ENCODE assay signal across 9 cellular contexts in genomic region chr17:8079291-8080207, GRCh38. TPM values are rescaled to one million over a fixed set of nuclear protein-coding genes. Genes with fewer than 3 reads are reported as not detected.
DNase-seq lines count a peak whose midpoint lies in the region; ATAC-seq, FAIRE-seq and TF ChIP-seq lines count a peak whose summit lies in the region.
"Had no signal": no experiment of that assay in that cellular context is flagged by ENCODE, and none has a peak within 500 bp of the region (broad histone marks: within the 10 kb centered on the region; RNA-seq: fewer than 3 reads in every experiment).

No MANE protein-coding gene starts in this region.

- H3K4me3 Mint-ChIP-seq in CD8-positive, alpha-beta memory T cell: peak overlapping the region; percentile 70 to 95 (median 92)
- H3K4me3 Mint-ChIP-seq in WTC11: peak overlapping the region; percentile 87

- ATAC-seq in WTC11 (peak; percentile 82), GM18502 (IDR thresholded peaks at IDR 0.05; ENCODE audit: poor library complexity, unreplicated experiment) (no peak)

- peak overlapping the region; percentile 57 for H3K27ac ChIP-seq in CD8-positive, alpha-beta memory T cell (ENCODE audit: low read depth, low read length)

- H3K9me3 Mint-ChIP-seq in CD8-positive, alpha-beta memory T cell: no peaks in the 10 kb centered on the region
- H3K9me3 Mint-ChIP-seq in WTC11: no peaks in the 10 kb centered on the region

- peaks cover 15% of the 10 kb centered on the region for H3K4me1 ChIP-seq in CD8-positive, alpha-beta memory T cell (ENCODE audit: insufficient read depth, low read length)

- H3K36me3 ChIP-seq in CD8-positive, alpha-beta memory T cell (ENCODE audit: insufficient read depth, low read length): no peaks in the 10 kb centered on the region

- H3K27me3 Mint-ChIP-seq in CD8-positive, alpha-beta memory T cell: peaks cover 7 to 10% of the 10 kb centered on the region in 2 donors
- H3K27me3 Mint-ChIP-seq in WTC11 (ENCODE audit: low read depth): peaks cover 84% of the 10 kb centered on the region

- H3K9me3 ChIP-seq in CD8-positive, alpha-beta memory T cell (ENCODE audit: low read length): no peaks in the 10 kb centered on the region

- H3K4me3 ChIP-seq in CD8-positive, alpha-beta memory T cell (ENCODE audit: low read length): peak overlapping the region; percentile 78
- H3K4me3 ChIP-seq in cardiac fibroblast (replicated peaks in 1 of 2; ENCODE audit: low read depth in 2 of 2, low read length in 2 of 2): peak overlapping the region; percentile 31 to 46

- FAIRE-seq in H54 (lab: Jason Lieb, UNC): no peak

- H3K4me1 Mint-ChIP-seq in CD8-positive, alpha-beta memory T cell: peaks cover 4 to 20% (median 16%) of the 10 kb centered on the region in 3 donors
- H3K4me1 Mint-ChIP-seq in WTC11: peaks cover 15% of the 10 kb centered on the region

- TF ChIP-seq POLR2A in H54 (IDR thresholded peaks at IDR 0.05; ENCODE audit: low read depth, low read length): no peak

- peak; percentile 68 to 85 (median 72) for DNase-seq in CD8-positive, alpha-beta memory T cell
- peak; percentile 85 for DNase-seq in H54 (ENCODE audit: insufficient read length, low spot score)
- peak; percentile 83 for DNase-seq in NCI-H1694 treated with DMSO at 0.1 percent for 48 hours (lab: John Stamatoyannopoulos, UW)
- peak; percentile 86 for DNase-seq in WTC11 (ENCODE audit: low spot score)
- peak; percentile 53 to 54 for DNase-seq in cardiac fibroblast (ENCODE audit: low read depth in 2 of 2)
- peak; percentile 88 for DNase-seq in islet precursor cell
- peak; percentile 68 to 79 (median 75) for DNase-seq in stimulated activated CD4-positive, alpha-beta T cell treated with anti-CD3 and anti-CD28 coated beads, Interleukin-12 subunit alpha, Interleukin-12 subunit beta, amount 100 ng/mL, for 48 hours (ENCODE audit: low read depth in 2 of 3, low spot score in 1 of 3)

- CTCF ChIA-PET in CD8-positive, alpha-beta memory T cell (lab: Charles Lee): interaction anchor here (0.6 to 4.5 kb wide), 24 partner anchors 8 to 248 kb away, joined by 3 to 42 read pairs (median 4); partner anchors contain the start of genes ALOX12B, AURKB and SLC25A35
- CTCF ChIA-PET in WTC11 (lab: Charles Lee): interaction anchor here (0.6 to 13.0 kb wide), 46 partner anchors 7 to 522 kb away, joined by 3 to 380 read pairs (median 4); partner anchors contain the start of genes ALOX12B, ALOXE3, BORCS6 and NDEL1

- peak; percentile 85 for TF ChIP-seq CTCF in WTC11 (IDR thresholded peaks at IDR 0.05)
- TF ChIP-seq CTCF in cardiac fibroblast (IDR thresholded peaks at IDR 0.05; ENCODE audit: low read depth, low read length): peak; percentile 76

- H3K27ac Mint-ChIP-seq in CD8-positive, alpha-beta memory T cell: peak overlapping the region; percentile 24 to 92 (median 84)
- no peak overlapping the region for H3K27ac Mint-ChIP-seq in WTC11

- H3K36me3 Mint-ChIP-seq in CD8-positive, alpha-beta memory T cell: peaks cover 0 to 6% (median 0%) of the 10 kb centered on the region in 3 donors
- H3K36me3 Mint-ChIP-seq in WTC11: peaks cover 2% of the 10 kb centered on the region; the same call in 1 of the 2 replicates

- POLR2A ChIA-PET in CD8-positive, alpha-beta memory T cell (lab: Charles Lee): interaction anchor here (0.8 to 1.4 kb wide), 2 partner anchors 11 to 31 kb away, joined by 3 to 6 read pairs; no protein-coding TSS in a partner anchor
- POLR2A ChIA-PET in WTC11 (lab: Charles Lee): interaction anchor here (1.0 kb wide), 1 partner anchor 94 kb away, joined by 3 read pairs; no protein-coding TSS in a partner anchor

- peaks cover 8% of the 10 kb centered on the region for H3K27me3 ChIP-seq in CD8-positive, alpha-beta memory T cell (ENCODE audit: insufficient read depth, low read length, poor library complexity, severe bottlenecking)

TF ChIP-seq in WTC11, 78 proteins besides CTCF, POLR2A, EP300 and RAD21 (continues in another document):
- TF ChIP-seq IRF2 (CRISPR knock-in tag; IDR thresholded peaks at IDR 0.05; ENCODE audit: borderline replicate concordance, low read depth): 0 out of 2 replicates have a peak, but pooled peaks have one; percentile 25
- no peak for TF ChIP-seq PRRX2 (CRISPR knock-in tag; IDR thresholded peaks at IDR 0.05)
- 0 out of 2 replicates have a peak, but pooled peaks have one; percentile 54 for TF ChIP-seq STAT6 (CRISPR knock-in tag; conservative IDR thresholded peaks at IDR 0.05; ENCODE audit: low read depth)
- TF ChIP-seq, protein P1, sequence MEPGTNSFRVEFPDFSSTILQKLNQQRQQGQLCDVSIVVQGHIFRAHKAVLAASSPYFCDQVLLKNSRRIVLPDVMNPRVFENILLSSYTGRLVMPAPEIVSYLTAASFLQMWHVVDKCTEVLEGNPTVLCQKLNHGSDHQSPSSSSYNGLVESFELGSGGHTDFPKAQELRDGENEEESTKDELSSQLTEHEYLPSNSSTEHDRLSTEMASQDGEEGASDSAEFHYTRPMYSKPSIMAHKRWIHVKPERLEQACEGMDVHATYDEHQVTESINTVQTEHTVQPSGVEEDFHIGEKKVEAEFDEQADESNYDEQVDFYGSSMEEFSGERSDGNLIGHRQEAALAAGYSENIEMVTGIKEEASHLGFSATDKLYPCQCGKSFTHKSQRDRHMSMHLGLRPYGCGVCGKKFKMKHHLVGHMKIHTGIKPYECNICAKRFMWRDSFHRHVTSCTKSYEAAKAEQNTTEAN (CRISPR knock-in tag; IDR thresholded peaks at IDR 0.05): 0 out of 2 replicates have a peak, but pooled peaks have one; percentile 27
- no peak for TF ChIP-seq ZNF423 (CRISPR knock-in tag; IDR thresholded peaks at IDR 0.05)
- TF ChIP-seq ZNF416 (CRISPR knock-in tag; IDR thresholded peaks at IDR 0.05): peak; percentile 98
- TF ChIP-seq, protein P2, sequence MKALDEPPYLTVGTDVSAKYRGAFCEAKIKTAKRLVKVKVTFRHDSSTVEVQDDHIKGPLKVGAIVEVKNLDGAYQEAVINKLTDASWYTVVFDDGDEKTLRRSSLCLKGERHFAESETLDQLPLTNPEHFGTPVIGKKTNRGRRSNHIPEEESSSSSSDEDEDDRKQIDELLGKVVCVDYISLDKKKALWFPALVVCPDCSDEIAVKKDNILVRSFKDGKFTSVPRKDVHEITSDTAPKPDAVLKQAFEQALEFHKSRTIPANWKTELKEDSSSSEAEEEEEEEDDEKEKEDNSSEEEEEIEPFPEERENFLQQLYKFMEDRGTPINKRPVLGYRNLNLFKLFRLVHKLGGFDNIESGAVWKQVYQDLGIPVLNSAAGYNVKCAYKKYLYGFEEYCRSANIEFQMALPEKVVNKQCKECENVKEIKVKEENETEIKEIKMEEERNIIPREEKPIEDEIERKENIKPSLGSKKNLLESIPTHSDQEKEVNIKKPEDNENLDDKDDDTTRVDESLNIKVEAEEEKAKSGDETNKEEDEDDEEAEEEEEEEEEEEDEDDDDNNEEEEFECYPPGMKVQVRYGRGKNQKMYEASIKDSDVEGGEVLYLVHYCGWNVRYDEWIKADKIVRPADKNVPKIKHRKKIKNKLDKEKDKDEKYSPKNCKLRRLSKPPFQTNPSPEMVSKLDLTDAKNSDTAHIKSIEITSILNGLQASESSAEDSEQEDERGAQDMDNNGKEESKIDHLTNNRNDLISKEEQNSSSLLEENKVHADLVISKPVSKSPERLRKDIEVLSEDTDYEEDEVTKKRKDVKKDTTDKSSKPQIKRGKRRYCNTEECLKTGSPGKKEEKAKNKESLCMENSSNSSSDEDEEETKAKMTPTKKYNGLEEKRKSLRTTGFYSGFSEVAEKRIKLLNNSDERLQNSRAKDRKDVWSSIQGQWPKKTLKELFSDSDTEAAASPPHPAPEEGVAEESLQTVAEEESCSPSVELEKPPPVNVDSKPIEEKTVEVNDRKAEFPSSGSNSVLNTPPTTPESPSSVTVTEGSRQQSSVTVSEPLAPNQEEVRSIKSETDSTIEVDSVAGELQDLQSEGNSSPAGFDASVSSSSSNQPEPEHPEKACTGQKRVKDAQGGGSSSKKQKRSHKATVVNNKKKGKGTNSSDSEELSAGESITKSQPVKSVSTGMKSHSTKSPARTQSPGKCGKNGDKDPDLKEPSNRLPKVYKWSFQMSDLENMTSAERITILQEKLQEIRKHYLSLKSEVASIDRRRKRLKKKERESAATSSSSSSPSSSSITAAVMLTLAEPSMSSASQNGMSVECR (CRISPR knock-in tag; IDR thresholded peaks at IDR 0.05; ENCODE audit: borderline replicate concordance): no peak
- peak; percentile 90 for TF ChIP-seq ZBTB21 (CRISPR knock-in tag; IDR thresholded peaks at IDR 0.05; ENCODE audit: borderline replicate concordance)

RNA-seq across cellular contexts. Expression of gene ALOX12B, which starts 8.0 kb away (rescaled TPM):
- 1 to 10 TPM; 1.3 to 1.9 TPM for total RNA-seq in CD8-positive, alpha-beta memory T cell
- polyA plus RNA-seq in CD8-positive, alpha-beta memory T cell: not detected
- total RNA-seq in WTC11 (2021): 0.72 to 1.8 TPM (median 0.82 TPM) in 3 replicates

RNA-seq across cellular contexts. Expression of gene ALOXE3, which starts 38.8 kb away (rescaled TPM):
- total RNA-seq in CD8-positive, alpha-beta memory T cell: not detected
- polyA plus RNA-seq in CD8-positive, alpha-beta memory T cell: not detected
- total RNA-seq in WTC11 (2021): 0.48 to 0.81 TPM (median 0.62 TPM) in 3 replicates

RNA-seq across cellular contexts. Expression of gene ALOX15B, which starts 40.7 kb away (rescaled TPM):
- not detected for total RNA-seq in CD8-positive, alpha-beta memory T cell
- polyA plus RNA-seq in CD8-positive, alpha-beta memory T cell: not detected
- total RNA-seq in WTC11 (2021): 0.22 to 0.87 TPM (median 0.73 TPM) in 3 replicates
- total RNA-seq: activated CD8-positive, alpha-beta memory T cell treated with anti-CD3 and anti-CD28 coated beads for 36 hours had no signal

RNA-seq across cellular contexts. Expression of gene HES7, which starts 44.4 kb away (rescaled TPM):
- total RNA-seq in CD8-positive, alpha-beta memory T cell: 1 to 10 TPM; 1.6 to 1.8 TPM
- not detected for polyA plus RNA-seq in CD8-positive, alpha-beta memory T cell
- total RNA-seq in WTC11 (2021): 3.1 to 3.9 TPM (median 3.7 TPM) in 3 replicates
